Comparison of ENCODE assay signal across 11 cellular contexts in genomic region chr1:23395162-23395724, GRCh38. TPM values are rescaled to one million over a fixed set of nuclear protein-coding genes. Genes with fewer than 3 reads are reported as not detected.
A peak's percentile ranks its signal among the peaks of the same experiment; 100 is the strongest.
DNase-seq lines count a peak whose midpoint lies in the region; ATAC-seq and TF ChIP-seq lines count a peak whose summit lies in the region.
"Had no signal": no experiment of that assay in that cellular context is flagged by ENCODE, and none has a peak within 500 bp of the region (broad histone marks: within the 10 kb centered on the region; RNA-seq: fewer than 3 reads in every experiment).

No MANE protein-coding gene starts in this region.

- H3K4me1 ChIP-seq in ascending aorta: no peaks in the 10 kb centered on the region
- H3K4me1 ChIP-seq in cardiac muscle cell (ENCODE audit: low read depth): peaks cover 29% of the 10 kb centered on the region
- H3K4me1 ChIP-seq in osteoblast (ENCODE audit: insufficient read depth, low read length): peaks cover 27% of the 10 kb centered on the region
- peaks cover 21% of the 10 kb centered on the region for H3K4me1 ChIP-seq in upper lobe of right lung

- H3K36me3 ChIP-seq in ascending aorta (peaks cover 6 to 25% of the 10 kb centered on the region in 2 donors), cardiac muscle cell (peaks cover 5% of the 10 kb centered on the region), osteoblast (ENCODE audit: insufficient read depth, low read length) (no peaks in the 10 kb centered on the region), upper lobe of right lung (no peaks in the 10 kb centered on the region)

- H3K4me2 ChIP-seq in osteoblast (ENCODE audit: insufficient read depth, low read length): peak overlapping the region; percentile 44

- ATAC-seq in upper lobe of right lung: no peak
- ATAC-seq in HG03469 (IDR thresholded peaks at IDR 0.05; ENCODE audit: unreplicated experiment): no peak
- ATAC-seq: stimulated activated naive CD8-positive, alpha-beta T cell treated with anti-CD3 and anti-CD28 coated beads, Interleukin-15, Interleukin-2, amounts not matched to agents 100 U/mL and 50 U/mL, for 24 hours had no signal

- H3K27me3 ChIP-seq in ascending aorta (no peaks in the 10 kb centered on the region), cardiac muscle cell (no peaks in the 10 kb centered on the region), osteoblast (ENCODE audit: insufficient read depth, low read length) (no peaks in the 10 kb centered on the region), upper lobe of right lung (no peaks in the 10 kb centered on the region)

- no peak for TF ChIP-seq CTCF in ascending aorta (IDR thresholded peaks at IDR 0.05)
- TF ChIP-seq CTCF in cardiac muscle cell (IDR thresholded peaks at IDR 0.05; ENCODE audit: low read depth, low read length): no peak
- no peak for TF ChIP-seq CTCF in osteoblast (IDR thresholded peaks at IDR 0.05; ENCODE audit: extremely low read depth, low read depth, low read length)
- TF ChIP-seq CTCF in upper lobe of right lung (IDR thresholded peaks at IDR 0.05): no peak

- intact Hi-C loops in ascending aorta (cut with DNase I): no loop called here
- intact Hi-C loops in upper lobe of right lung (cut with DNase I): no loop called here

- H3K9me3 ChIP-seq in ascending aorta: no peaks in the 10 kb centered on the region
- H3K9me3 ChIP-seq in cardiac muscle cell (ENCODE audit: low read depth): no peaks in the 10 kb centered on the region
- H3K9me3 ChIP-seq in osteoblast (ENCODE audit: low read depth, low read length): no peaks in the 10 kb centered on the region
- no peaks in the 10 kb centered on the region for H3K9me3 ChIP-seq in upper lobe of right lung

- H3K79me2 ChIP-seq in osteoblast (ENCODE audit: insufficient read depth, low read length): no peaks in the 10 kb centered on the region

- H3K27ac ChIP-seq in ascending aorta: peak overlapping the region; percentile 56 to 60
- peak overlapping the region; percentile 94 for H3K27ac ChIP-seq in cardiac muscle cell
- peak overlapping the region; percentile 85 for H3K27ac ChIP-seq in osteoblast (ENCODE audit: low read depth, low read length)
- H3K27ac ChIP-seq in upper lobe of right lung: peak overlapping the region; percentile 70

- H2AFZ ChIP-seq in osteoblast (ENCODE audit: low read length): peak overlapping the region; percentile 74

- no peak for DNase-seq in ascending aorta (ENCODE audit: low spot score in 2 of 2)
- DNase-seq in cardiac muscle cell (ENCODE audit: low read depth in 1 of 2, low spot score in 1 of 2): peak in 1 of 2 donors; percentile 82
- peak; percentile 64 for DNase-seq in osteoblast (ENCODE audit: insufficient read length, low spot score, missing footprints)
- no peak for DNase-seq in upper lobe of right lung
- DNase-seq in medulla oblongata (ENCODE audit: extremely low spot score): no peak
- DNase-seq in NCI-H187 (lab: John Stamatoyannopoulos, UW): no peak
- DNase-seq: activated CD8-positive, alpha-beta memory T cell treated with anti-CD3 and anti-CD28 coated beads, Interleukin-2, amount 50 U/mL, for 4 hours; NCI-H524 treated with DMSO at 0.1 percent for 48 hours; stimulated activated CD4-positive, alpha-beta T cell treated with anti-CD3 and anti-CD28 coated beads, Interleukin-2, amount 100 ng/mL, for 48 hours; stimulated activated naive CD8-positive, alpha-beta T cell treated with anti-CD3 and anti-CD28 coated beads, Interleukin-15, Interleukin-2, amounts not matched to agents 100 U/mL and 50 U/mL, for 24 hours had no signal

- H3K4me3 ChIP-seq in ascending aorta: no peak overlapping the region
- no peak overlapping the region for H3K4me3 ChIP-seq in cardiac muscle cell
- H3K4me3 ChIP-seq in osteoblast (ENCODE audit: insufficient read depth, low read length): no peak overlapping the region
- no peak overlapping the region for H3K4me3 ChIP-seq in upper lobe of right lung

- no peaks in the 10 kb centered on the region for H4K20me1 ChIP-seq in osteoblast (ENCODE audit: insufficient read depth, low read length)

RNA-seq across cellular contexts. Expression of gene ZNF436, which starts 25.6 kb away (rescaled TPM):
- total RNA-seq in ascending aorta (3.1 TPM), cardiac muscle cell (46.3 and 52.1 TPM in 2 replicates), osteoblast (32.4 and 32.9 TPM in 2 replicates), upper lobe of right lung (10.9 TPM)
- polyA plus RNA-seq in cardiac muscle cell: 25.3 and 32.2 TPM in 2 replicates

RNA-seq across cellular contexts. Expression of gene TCEA3, which starts 29.3 kb away (rescaled TPM):
- 11.3 TPM for total RNA-seq in ascending aorta
- total RNA-seq in cardiac muscle cell: 150 and 203 TPM in 2 replicates
- polyA plus RNA-seq in cardiac muscle cell: 174 and 198 TPM in 2 replicates
- 28.9 and 31.5 TPM in 2 replicates for total RNA-seq in osteoblast
- total RNA-seq in upper lobe of right lung: 39.4 TPM

RNA-seq across cellular contexts. Expression of gene HNRNPR, which starts 51.2 kb away (rescaled TPM):
- total RNA-seq in ascending aorta (21.5 TPM), cardiac muscle cell (122 and 142 TPM in 2 replicates), osteoblast (69.5 and 70.6 TPM in 2 replicates), upper lobe of right lung (85.2 TPM)
- 149 and 154 TPM in 2 replicates for polyA plus RNA-seq in cardiac muscle cell
